In genomic region chr17:62179525-62180161, GRCh38 we compare ENCODE assay signal across 11 cellular contexts.
A peak's percentile ranks its signal among the peaks of the same experiment; 100 is the strongest.
DNase-seq lines count a peak whose midpoint lies in the region; ATAC-seq, FAIRE-seq and TF ChIP-seq lines count a peak whose summit lies in the region.
"Had no signal": no experiment of that assay in that cellular context is flagged by ENCODE, and none has a peak within 500 bp of the region (broad histone marks: within the 10 kb centered on the region; RNA-seq: fewer than 3 reads in every experiment).

No MANE protein-coding gene starts in this region.

- H3K36me3 ChIP-seq in PC-9 (ENCODE audit: low read depth) (no peaks in the 10 kb centered on the region), endothelial cell of umbilical vein (ENCODE audit: control insufficient read depth in 2 of 2, extremely low read depth in 1 of 2, insufficient read depth in 2 of 2, low read length in 2 of 2) (no peaks in the 10 kb centered on the region), prostate gland (no peaks in the 10 kb centered on the region)

- H4K20me1 ChIP-seq in PC-9 (ENCODE audit: insufficient read depth) (no peaks in the 10 kb centered on the region), endothelial cell of umbilical vein (replicated peaks; ENCODE audit: control insufficient read depth, extremely low read depth, insufficient read depth, low read length) (no peaks in the 10 kb centered on the region)

- H3K27ac ChIP-seq in PC-9: peak overlapping the region; percentile 65
- no peak overlapping the region for H3K27ac ChIP-seq in endothelial cell of umbilical vein (ENCODE audit: insufficient read depth, low read depth, low read length)
- H3K27ac ChIP-seq in substantia nigra (ENCODE audit: low read depth, low read length, poor library complexity, severe bottlenecking): no peak overlapping the region
- H3K27ac ChIP-seq in prostate gland: no peak overlapping the region

- H3K9me3 Mint-ChIP-seq in osteocyte (ENCODE audit: unreplicated experiment): no peaks in the 10 kb centered on the region
- peaks cover 0 to 4% of the 10 kb centered on the region in 2 donors for H3K9me3 Mint-ChIP-seq in activated naive CD4-positive, alpha-beta T cell treated with anti-CD3 and anti-CD28 coated beads, Interleukin-2, amount 50 U/mL, for 72 hours

- H3K4me2 ChIP-seq in PC-9 (0 out of 2 replicates have a peak overlapping the region, but pooled peaks have one; percentile 11), endothelial cell of umbilical vein (ENCODE audit: insufficient read depth, low read length) (peak overlapping the region; percentile 36)

- peaks cover 22% of the 10 kb centered on the region for H3K4me1 Mint-ChIP-seq in osteocyte (ENCODE audit: unreplicated experiment)
- H3K4me1 Mint-ChIP-seq: activated naive CD8-positive, alpha-beta T cell treated with anti-CD3 and anti-CD28 coated beads for 36 hours had no signal

- no peaks in the 10 kb centered on the region for H3K79me2 ChIP-seq in PC-9 (ENCODE audit: low read depth)
- no peaks in the 10 kb centered on the region for H3K79me2 ChIP-seq in endothelial cell of umbilical vein (ENCODE audit: control insufficient read depth, insufficient read depth, low read length)

- no peaks in the 10 kb centered on the region for H3K36me3 Mint-ChIP-seq in osteocyte (ENCODE audit: unreplicated experiment)
- peaks cover 0 to 7% of the 10 kb centered on the region in 2 donors for H3K36me3 Mint-ChIP-seq in activated naive CD4-positive, alpha-beta T cell treated with anti-CD3 and anti-CD28 coated beads, Interleukin-2, amount 50 U/mL, for 72 hours
- H3K36me3 Mint-ChIP-seq: activated naive CD8-positive, alpha-beta T cell treated with anti-CD3 and anti-CD28 coated beads for 36 hours had no signal

- no peaks in the 10 kb centered on the region for H3K9me2 ChIP-seq in PC-9 (ENCODE audit: insufficient read depth)

- ATAC-seq in HG03457 (IDR thresholded peaks at IDR 0.05; ENCODE audit: unreplicated experiment): no peak
- no peak for ATAC-seq in activated naive CD4-positive, alpha-beta T cell treated with anti-CD3 and anti-CD28 coated beads, Interleukin-2, amount 50 U/mL, for 72 hours

- POLR2A ChIA-PET in PC-9 (lab: Charles Lee; ENCODE audit: unreplicated experiment): interaction anchor here (0.6 kb wide), 1 partner anchor 8 kb away, joined by 15 read pairs; no protein-coding TSS in a partner anchor
- POLR2A ChIA-PET in endothelial cell of umbilical vein (lab: Charles Lee): no interaction called here

- peak overlapping the region; percentile 47 for H3K27ac Mint-ChIP-seq in osteocyte (ENCODE audit: unreplicated experiment)
- H3K27ac Mint-ChIP-seq in activated naive CD4-positive, alpha-beta T cell treated with anti-CD3 and anti-CD28 coated beads, Interleukin-2, amount 50 U/mL, for 72 hours: no peak overlapping the region
- H3K27ac Mint-ChIP-seq: activated naive CD8-positive, alpha-beta T cell treated with anti-CD3 and anti-CD28 coated beads for 36 hours; progenitor cell of endocrine pancreas had no signal

- H3K9ac ChIP-seq in endothelial cell of umbilical vein (replicated peaks; ENCODE audit: extremely low read depth, insufficient read depth, low read length): no peak overlapping the region

- H3K9me1 ChIP-seq in endothelial cell of umbilical vein (replicated peaks; ENCODE audit: control insufficient read depth, extremely low read depth, insufficient read depth, low read length): no peaks in the 10 kb centered on the region

- CTCF ChIA-PET in PC-9 (lab: Charles Lee): interaction anchor here (0.7 to 1.3 kb wide), 4 partner anchors 8 to 316 kb away, joined by 3 to 19 read pairs (median 6); partner anchors contain the start of gene BRIP1
- CTCF ChIA-PET in endothelial cell of umbilical vein (lab: Charles Lee): interaction anchor here (0.7 to 1.6 kb wide), 10 partner anchors 63 to 953 kb away, joined by 3 to 8 read pairs (median 3); partner anchors contain the start of gene BRIP1

- H3K4me3 Mint-ChIP-seq in osteocyte (ENCODE audit: unreplicated experiment): no peak overlapping the region
- H3K4me3 Mint-ChIP-seq: activated naive CD8-positive, alpha-beta T cell treated with anti-CD3 and anti-CD28 coated beads for 36 hours had no signal

- H3K9me3 ChIP-seq in PC-9 (ENCODE audit: insufficient read depth, low read depth) (peaks cover 6% of the 10 kb centered on the region; the same call in 1 of the 2 replicates), endothelial cell of umbilical vein (replicated peaks; ENCODE audit: control insufficient read depth, insufficient read depth, low read length) (no peaks in the 10 kb centered on the region), prostate gland (no peaks in the 10 kb centered on the region)

- TF ChIP-seq POLR2A in endothelial cell of umbilical vein (IDR thresholded peaks at IDR 0.05; ENCODE audit: low read depth, low read length): no peak
- TF ChIP-seq POLR2A in prostate gland (IDR thresholded peaks at IDR 0.05): no peak

- dilution Hi-C loops in endothelial cell of umbilical vein (cut with MboI; ENCODE audit: extremely low pct_ligation_motif_present, low sequenced_read_pairs): no loop called here

- WGBS in prostate gland: 91% methylated on average over 5 of the region's 5 CpGs

- TF ChIP-seq CTCF in PC-9 (conservative IDR thresholded peaks at IDR 0.05) (peak; percentile 55; the same call in 1 of the 2 replicates), endothelial cell of umbilical vein (IDR thresholded peaks at IDR 0.05; ENCODE audit: extremely low read depth in 1 of 2, insufficient read depth in 1 of 2, low read depth in 1 of 2, low read length in 2 of 2) (peak; percentile 7 to 19), osteocyte (IDR thresholded peaks at IDR 0.05) (peak; percentile 51), prostate gland (IDR thresholded peaks at IDR 0.05) (no peak)

- intact Hi-C loops in PC-9 (cut with micrococcal nuclease; ENCODE audit: unreplicated experiment): loop anchor here (1.0 kb wide), 1 partner anchor 70 kb away; no protein-coding TSS in a partner anchor
- intact Hi-C loops in endothelial cell of umbilical vein (cut with micrococcal nuclease): loop anchor here (1.0 to 10.0 kb wide), 4 partner anchors 113 to 543 kb away; partner anchors contain the start of gene INTS2
- intact Hi-C loops in prostate gland (cut with DNase I): no loop called here

- no peak overlapping the region for H3K4me3 ChIP-seq in PC-9
- H3K4me3 ChIP-seq in endothelial cell of umbilical vein (replicated peaks in 1 of 3; ENCODE audit: insufficient read depth in 1 of 3, low read depth in 1 of 3, low read length in 3 of 3): no peak overlapping the region
- H3K4me3 ChIP-seq in prostate gland: no peak overlapping the region

- H3K27me3 Mint-ChIP-seq in osteocyte (ENCODE audit: unreplicated experiment): no peaks in the 10 kb centered on the region
- H3K27me3 Mint-ChIP-seq: activated naive CD8-positive, alpha-beta T cell treated with anti-CD3 and anti-CD28 coated beads for 36 hours; progenitor cell of endocrine pancreas had no signal

- DNase-seq in GM04504 (ENCODE audit: low read depth) (peak; percentile 29), PC-9 (peak; percentile 29 to 83), endothelial cell of umbilical vein (ENCODE audit: low read depth, low spot score) (peak; percentile 80), osteocyte (ENCODE audit: extremely low spot score, unreplicated experiment) (no peak), substantia nigra (lab: John Stamatoyannopoulos, UW) (no peak), prostate gland (ENCODE audit: low spot score) (no peak)
- no peak for DNase-seq in activated naive CD4-positive, alpha-beta T cell treated with anti-CD3 and anti-CD28 coated beads, Interleukin-2, amount 50 U/mL, for 72 hours (ENCODE audit: low spot score in 2 of 2)
- DNase-seq: activated naive CD8-positive, alpha-beta T cell treated with anti-CD3 and anti-CD28 coated beads for 36 hours; NCI-H2081 had no signal

- peak; percentile 85 for FAIRE-seq in endothelial cell of umbilical vein (lab: Jason Lieb, UNC)

- H3K4me1 ChIP-seq in PC-9 (replicated peaks; ENCODE audit: insufficient read depth) (peaks cover 25% of the 10 kb centered on the region), endothelial cell of umbilical vein (ENCODE audit: control insufficient read depth, extremely low read depth, insufficient read depth, low read length) (peaks cover 17% of the 10 kb centered on the region), prostate gland (replicated peaks) (no peaks in the 10 kb centered on the region)

- H3F3A ChIP-seq in PC-9 (ENCODE audit: insufficient read depth, low read depth): peaks cover 16% of the 10 kb centered on the region; the same call in 1 of the 2 replicates

- BruUV-seq in PC-9 (replicated peaks; lab: Mats Ljungman, UMichigan): no TSS peak
- no TSS peak for BruUV-seq in endothelial cell of umbilical vein (replicated peaks; lab: Mats Ljungman, UMichigan)

- H3K27me3 ChIP-seq in PC-9 (ENCODE audit: insufficient read depth, low read depth) (no peaks in the 10 kb centered on the region), endothelial cell of umbilical vein (ENCODE audit: control insufficient read depth in 2 of 2, insufficient read depth in 2 of 2, low read length in 2 of 2) (no peaks in the 10 kb centered on the region), prostate gland (replicated peaks; ENCODE audit: insufficient read depth) (no peaks in the 10 kb centered on the region)

- no peak overlapping the region for H2AFZ ChIP-seq in PC-9
- no peak overlapping the region for H2AFZ ChIP-seq in endothelial cell of umbilical vein (ENCODE audit: low read depth, low read length)

TF ChIP-seq in endothelial cell of umbilical vein, 7 proteins besides CTCF, POLR2A, EP300 and RAD21:
- TF ChIP-seq POLR2AphosphoS5 (IDR thresholded peaks at IDR 0.05; ENCODE audit: insufficient read depth, low read depth, low read length) (peak; percentile 34), FOS (IDR thresholded peaks at IDR 0.05; ENCODE audit: borderline replicate concordance, insufficient read depth, low read length) (peak; percentile 78), EZH2 (IDR thresholded peaks at IDR 0.05; ENCODE audit: borderline replicate concordance, low read depth, low read length, severe bottlenecking) (no peak), GATA2 (IDR thresholded peaks at IDR 0.05; ENCODE audit: insufficient read depth, insufficient read length, low read depth, low read length) (no peak), MAX (IDR thresholded peaks at IDR 0.05; ENCODE audit: insufficient read depth, insufficient read length) (no peak), MYC (IDR thresholded peaks at IDR 0.05; ENCODE audit: low read depth, low read length) (no peak), JUN (IDR thresholded peaks at IDR 0.05; ENCODE audit: borderline replicate concordance, insufficient read depth, insufficient read length, low read depth) (peak; percentile 96)

Comparison
In these comparisons a context has a peak if more than half of its experiments do, and no peak if none do; other contexts are left out.
1. DNase-seq: peak in GM04504 (single experiment), PC-9 (2 of 2) and endothelial cell of umbilical vein (single experiment); none in osteocyte (single experiment), substantia nigra (0 of 49), prostate gland (single experiment) and activated naive CD4-positive, alpha-beta T cell treated with anti-CD3 and anti-CD28 coated beads, Interleukin-2, amount 50 U/mL, for 72 hours (0 of 2).
2. CTCF ChIP-seq: peak in PC-9 (single experiment), endothelial cell of umbilical vein (2 of 2) and osteocyte (single experiment); none in prostate gland (0 of 4).